8 cellular contexts compared by ENCODE assay signal in the genomic region with DNA sequence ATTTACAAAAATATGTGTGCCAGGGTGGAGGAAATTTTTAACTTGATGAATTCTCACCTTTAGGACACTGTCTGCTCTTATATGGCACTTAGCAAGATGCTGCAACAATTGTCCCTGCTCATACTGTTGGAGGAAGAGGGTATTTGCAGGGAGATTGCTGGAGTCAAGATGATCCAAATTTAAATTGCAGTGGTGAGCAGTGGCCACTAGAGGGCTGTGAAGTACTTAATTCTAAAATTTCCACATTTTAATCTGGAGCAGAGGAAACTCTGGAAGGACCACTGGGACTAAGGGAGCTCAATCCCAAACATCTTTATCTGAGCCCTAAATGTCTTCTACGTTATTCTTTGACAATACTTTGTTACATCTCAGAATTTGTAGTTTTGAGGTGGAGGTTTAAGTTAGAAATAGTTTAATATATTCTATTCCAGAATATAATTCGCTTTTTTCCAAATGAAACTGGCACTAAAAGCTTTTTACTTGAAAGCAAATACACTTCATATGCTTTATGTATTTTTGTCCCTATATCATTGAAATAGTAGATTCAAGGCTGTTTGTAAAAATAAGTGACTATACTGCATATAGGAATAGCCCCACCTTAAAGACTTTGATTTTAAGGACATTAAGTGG. TPM values are rescaled to one million over a fixed set of nuclear protein-coding genes. Genes with fewer than 3 reads are reported as not detected.
DNase-seq lines count a peak whose midpoint lies in the region; ATAC-seq and TF ChIP-seq lines count a peak whose summit lies in the region.

No MANE protein-coding gene starts in this region.

- POLR2A ChIA-PET in activated B cell treated with CpG ODN at 0.5 μM for 24 hours (lab: Charles Lee): no interaction called here

- no peak overlapping the region for H3K4me3 Mint-ChIP-seq in HFFc6
- no peak overlapping the region for H3K4me3 Mint-ChIP-seq in activated B cell treated with CpG ODN at 0.5 μM for 24 hours
- H3K4me3 Mint-ChIP-seq in glutamatergic neuron (ENCODE audit: unreplicated experiment): no peak overlapping the region

- DNase-seq in stimulated activated CD4-positive, alpha-beta T cell treated with anti-CD3 and anti-CD28 coated beads, Interleukin-15, amount 100 ng/mL, for 24 hours: peak; percentile 33
- no peak for DNase-seq in stimulated activated CD4-positive, alpha-beta T cell treated with anti-CD3 and anti-CD28 coated beads, Interleukin-2, amount 100 ng/mL, for 48 hours
- DNase-seq in HFFc6 (peak; percentile 51), NCI-H2107 (lab: John Stamatoyannopoulos, UW) (peak; percentile 16), activated B cell treated with CpG ODN at 0.5 μM for 24 hours (no peak), glutamatergic neuron (peak; percentile 33), sciatic nerve (ENCODE audit: low spot score) (no peak)

- ATAC-seq in activated B cell treated with CpG ODN at 0.5 μM for 24 hours (ENCODE audit: low read depth) (peak; percentile 52), sciatic nerve (peak; percentile 38), HG03139 (IDR thresholded peaks at IDR 0.05; ENCODE audit: unreplicated experiment) (no peak)

- H3K27ac Mint-ChIP-seq in HFFc6 (no peak overlapping the region), activated B cell treated with CpG ODN at 0.5 μM for 24 hours (no peak overlapping the region), glutamatergic neuron (ENCODE audit: unreplicated experiment) (no peak overlapping the region)

- no peaks in the 10 kb centered on the region for H3K36me3 Mint-ChIP-seq in HFFc6 (ENCODE audit: low read depth)
- no peaks in the 10 kb centered on the region for H3K36me3 Mint-ChIP-seq in activated B cell treated with CpG ODN at 0.5 μM for 24 hours (ENCODE audit: low read depth)
- peaks cover 10% of the 10 kb centered on the region for H3K36me3 Mint-ChIP-seq in glutamatergic neuron (ENCODE audit: unreplicated experiment)

- H3K4me1 Mint-ChIP-seq in HFFc6 (ENCODE audit: low read depth): peaks cover 18% of the 10 kb centered on the region
- H3K4me1 Mint-ChIP-seq in activated B cell treated with CpG ODN at 0.5 μM for 24 hours: peaks cover 2% of the 10 kb centered on the region
- H3K4me1 Mint-ChIP-seq in glutamatergic neuron (ENCODE audit: low read depth, unreplicated experiment): no peaks in the 10 kb centered on the region

- intact Hi-C loops in activated B cell treated with CpG ODN at 0.5 μM for 24 hours (cut with micrococcal nuclease): loop anchor here (5.0 kb wide), 1 partner anchor 196 kb away; no protein-coding TSS in a partner anchor
- intact Hi-C loops in sciatic nerve (cut with DNase I): no loop called here

- peak; percentile 91 for TF ChIP-seq CTCF in HFFc6 (IDR thresholded peaks at IDR 0.05)
- peak; percentile 98 for TF ChIP-seq CTCF in activated B cell treated with CpG ODN at 0.5 μM for 24 hours (IDR thresholded peaks at IDR 0.05)
- TF ChIP-seq CTCF in glutamatergic neuron (IDR thresholded peaks at IDR 0.05; ENCODE audit: partially characterized antibody, unreplicated experiment): peak; percentile 97

- CTCF ChIA-PET in activated B cell treated with CpG ODN at 0.5 μM for 24 hours (lab: Charles Lee): interaction anchor here (1.3 kb wide), 1 partner anchor 35 kb away, joined by 3 read pairs; no protein-coding TSS in a partner anchor

- H3K27me3 Mint-ChIP-seq in HFFc6 (ENCODE audit: insufficient read depth) (peaks cover 7% of the 10 kb centered on the region), activated B cell treated with CpG ODN at 0.5 μM for 24 hours (peaks cover 2% of the 10 kb centered on the region), glutamatergic neuron (ENCODE audit: unreplicated experiment) (peaks cover 2% of the 10 kb centered on the region)

- no peaks in the 10 kb centered on the region for H3K9me3 Mint-ChIP-seq in HFFc6
- no peaks in the 10 kb centered on the region for H3K9me3 Mint-ChIP-seq in activated B cell treated with CpG ODN at 0.5 μM for 24 hours
- H3K9me3 Mint-ChIP-seq in glutamatergic neuron (ENCODE audit: unreplicated experiment): peaks cover 2% of the 10 kb centered on the region

RNA-seq across cellular contexts. Expression of gene PTH2R, which starts 33.0 kb away (rescaled TPM):
- not detected for total RNA-seq in HFFc6 (2021; fragmentation: NEBNext Ultra II Directional; extraction: Animal tissue kit (Norgen Biotek cat#: 25700))
- 0.29 and 0.34 TPM in 2 replicates for total RNA-seq in activated B cell treated with CpG ODN at 0.5 μM for 24 hours
- total RNA-seq in glutamatergic neuron (ENCODE audit: unreplicated experiment): not detected
- 0.45 TPM for total RNA-seq in sciatic nerve

Comparison
In these comparisons a context has a peak if more than half of its experiments do, and no peak if none do; other contexts are left out.
1. DNase-seq: peak in stimulated activated CD4-positive, alpha-beta T cell treated with anti-CD3 and anti-CD28 coated beads, Interleukin-15, amount 100 ng/mL, for 24 hours (single experiment), HFFc6 (single experiment), NCI-H2107 (single experiment) and glutamatergic neuron (single experiment); none in stimulated activated CD4-positive, alpha-beta T cell treated with anti-CD3 and anti-CD28 coated beads, Interleukin-2, amount 100 ng/mL, for 48 hours (0 of 2), activated B cell treated with CpG ODN at 0.5 μM for 24 hours (single experiment) and sciatic nerve (single experiment).
2. Peak in every context shown above with its lines, with median percentiles within 50 percentile points of each other: CTCF ChIP-seq.